ENCODE assay signal across 20 cellular contexts in the genomic region with DNA sequence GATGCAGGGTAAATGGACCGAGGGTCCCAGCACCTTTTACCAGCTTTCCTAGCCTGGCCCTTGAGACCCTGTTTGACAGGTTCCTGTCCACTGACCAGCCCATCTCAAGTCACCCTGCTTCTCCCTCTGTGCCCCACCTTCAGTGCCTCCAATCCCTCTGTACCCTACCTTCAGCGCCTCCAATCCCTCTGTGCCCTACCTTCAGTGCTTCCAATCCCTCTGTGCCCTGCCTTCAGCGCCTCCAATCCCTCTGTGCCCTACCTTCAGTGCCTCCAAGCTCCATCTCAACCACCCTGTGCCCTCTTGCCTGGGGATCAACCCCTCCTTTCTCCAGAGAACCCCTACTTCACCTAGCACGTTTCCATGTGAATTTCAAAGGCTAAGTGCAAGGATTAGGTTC. TPM values are rescaled to one million over a fixed set of nuclear protein-coding genes. Genes with fewer than 3 reads are reported as not detected.
DNase-seq lines count a peak whose midpoint lies in the region; ATAC-seq and TF ChIP-seq lines count a peak whose summit lies in the region.
"Had no signal": no experiment of that assay in that cellular context is flagged by ENCODE, and none has a peak within 500 bp of the region (broad histone marks: within the 10 kb centered on the region; RNA-seq: fewer than 3 reads in every experiment).

No MANE protein-coding gene starts in this region.

- no peak for TF ChIP-seq CTCF in activated CD8-positive, alpha-beta T cell treated with anti-CD3 and anti-CD28 coated beads for 36 hours (IDR thresholded peaks at IDR 0.05)
- no peak for TF ChIP-seq CTCF in nephron (IDR thresholded peaks at IDR 0.05; ENCODE audit: unreplicated experiment in 3 of 3)

- H3K4me3 ChIP-seq in right cardiac atrium (ENCODE audit: low read length): no peak overlapping the region

- no peak for DNase-seq in activated CD8-positive, alpha-beta T cell treated with anti-CD3 and anti-CD28 coated beads, Interleukin-2, amount 10 ng/mL, durations not matched to agents 7 days and 5 days
- no peak for DNase-seq in activated CD8-positive, alpha-beta T cell treated with anti-CD3 and anti-CD28 coated beads for 36 hours
- DNase-seq in islet precursor cell (peak; percentile 32), Kasumi-1 (lab: John Stamatoyannopoulos, UW) (no peak), NCI-H187 treated with DMSO at 0.1 percent for 48 hours (lab: John Stamatoyannopoulos, UW) (no peak), right cardiac atrium (no peak)
- DNase-seq: DMS153, DND-41, IMR-90, KG1, MM.1S, NCI-H2029 treated with DMSO at 0.1 percent for 48 hours, NCI-H510A, NCI-H69, RPMI8226, SHP77 had no signal

- H3K27ac Mint-ChIP-seq in activated CD8-positive, alpha-beta T cell treated with anti-CD3 and anti-CD28 coated beads, Interleukin-2, amount 10 ng/mL, durations not matched to agents 7 days and 5 days: peak overlapping the region; percentile 23
- H3K27ac Mint-ChIP-seq in activated CD8-positive, alpha-beta T cell treated with anti-CD3 and anti-CD28 coated beads for 36 hours: no peak overlapping the region
- peak overlapping the region; percentile 40 to 88 (median 87) for H3K27ac Mint-ChIP-seq in nephron
- H3K27ac Mint-ChIP-seq: B cell had no signal

- H3K27me3 Mint-ChIP-seq in activated CD8-positive, alpha-beta T cell treated with anti-CD3 and anti-CD28 coated beads, Interleukin-2, amount 10 ng/mL, durations not matched to agents 7 days and 5 days (ENCODE audit: low read depth): no peaks in the 10 kb centered on the region
- H3K27me3 Mint-ChIP-seq in activated CD8-positive, alpha-beta T cell treated with anti-CD3 and anti-CD28 coated beads for 36 hours: no peaks in the 10 kb centered on the region
- H3K27me3 Mint-ChIP-seq in nephron (ENCODE audit: low read depth): peaks cover 5% of the 10 kb centered on the region
- H3K27me3 Mint-ChIP-seq: B cell had no signal

- no peak overlapping the region for H3K4me3 Mint-ChIP-seq in activated CD8-positive, alpha-beta T cell treated with anti-CD3 and anti-CD28 coated beads, Interleukin-2, amount 10 ng/mL, durations not matched to agents 7 days and 5 days
- no peak overlapping the region for H3K4me3 Mint-ChIP-seq in activated CD8-positive, alpha-beta T cell treated with anti-CD3 and anti-CD28 coated beads for 36 hours
- no peak overlapping the region for H3K4me3 Mint-ChIP-seq in nephron
- H3K4me3 Mint-ChIP-seq: B cell had no signal

- POLR2A ChIA-PET in activated CD8-positive, alpha-beta T cell treated with anti-CD3 and anti-CD28 coated beads, Interleukin-2, amount 10 ng/mL, durations not matched to agents 7 days and 5 days (lab: Charles Lee): interaction anchor here (0.6 kb wide), 1 partner anchor 499 kb away, joined by 3 read pairs; no protein-coding TSS in a partner anchor
- POLR2A ChIA-PET in activated CD8-positive, alpha-beta T cell treated with anti-CD3 and anti-CD28 coated beads for 36 hours (lab: Charles Lee): no interaction called here

- intact Hi-C loops in activated CD8-positive, alpha-beta T cell treated with anti-CD3 and anti-CD28 coated beads for 36 hours (cut with micrococcal nuclease): no loop called here
- intact Hi-C loops in right cardiac atrium (cut with DNase I): no loop called here

- H3K27me3 ChIP-seq in right cardiac atrium (ENCODE audit: control insufficient read depth, insufficient read depth): no peaks in the 10 kb centered on the region

- H3K4me1 Mint-ChIP-seq in activated CD8-positive, alpha-beta T cell treated with anti-CD3 and anti-CD28 coated beads, Interleukin-2, amount 10 ng/mL, durations not matched to agents 7 days and 5 days (ENCODE audit: low read depth): peaks cover 24% of the 10 kb centered on the region
- H3K4me1 Mint-ChIP-seq in activated CD8-positive, alpha-beta T cell treated with anti-CD3 and anti-CD28 coated beads for 36 hours (ENCODE audit: low read depth): peaks cover 32% of the 10 kb centered on the region
- peaks cover 51% of the 10 kb centered on the region for H3K4me1 Mint-ChIP-seq in nephron

- no peak for ATAC-seq in activated CD8-positive, alpha-beta T cell treated with anti-CD3 and anti-CD28 coated beads, Interleukin-2, amount 10 ng/mL, durations not matched to agents 7 days and 5 days
- ATAC-seq in activated CD8-positive, alpha-beta T cell treated with anti-CD3 and anti-CD28 coated beads for 36 hours: no peak
- ATAC-seq in right cardiac atrium: no peak

- peaks cover 10% of the 10 kb centered on the region for H3K4me1 ChIP-seq in right cardiac atrium (ENCODE audit: control insufficient read depth, insufficient read depth, low read length)

- no peaks in the 10 kb centered on the region for H3K9me3 ChIP-seq in right cardiac atrium (ENCODE audit: control insufficient read depth, low read length)

- H3K9me3 Mint-ChIP-seq in activated CD8-positive, alpha-beta T cell treated with anti-CD3 and anti-CD28 coated beads, Interleukin-2, amount 10 ng/mL, durations not matched to agents 7 days and 5 days (ENCODE audit: insufficient read depth): peaks cover 6% of the 10 kb centered on the region
- peaks cover 8% of the 10 kb centered on the region for H3K9me3 Mint-ChIP-seq in activated CD8-positive, alpha-beta T cell treated with anti-CD3 and anti-CD28 coated beads for 36 hours
- peaks cover 8% of the 10 kb centered on the region for H3K9me3 Mint-ChIP-seq in nephron

- no peak overlapping the region for H3K27ac ChIP-seq in right cardiac atrium (ENCODE audit: low read length)
- H3K27ac ChIP-seq: 22Rv1, C4-2B had no signal

- 97% methylated on average over 4 of the region's 4 CpGs for WGBS in right cardiac atrium

- H3K36me3 Mint-ChIP-seq in activated CD8-positive, alpha-beta T cell treated with anti-CD3 and anti-CD28 coated beads, Interleukin-2, amount 10 ng/mL, durations not matched to agents 7 days and 5 days (ENCODE audit: low read depth): peaks cover 2% of the 10 kb centered on the region
- H3K36me3 Mint-ChIP-seq in activated CD8-positive, alpha-beta T cell treated with anti-CD3 and anti-CD28 coated beads for 36 hours (ENCODE audit: low read depth): no peaks in the 10 kb centered on the region
- H3K36me3 Mint-ChIP-seq in nephron (ENCODE audit: low read depth): no peaks in the 10 kb centered on the region

- CTCF ChIA-PET in activated CD8-positive, alpha-beta T cell treated with anti-CD3 and anti-CD28 coated beads, Interleukin-2, amount 10 ng/mL, durations not matched to agents 7 days and 5 days (lab: Charles Lee): no interaction called here
- CTCF ChIA-PET in activated CD8-positive, alpha-beta T cell treated with anti-CD3 and anti-CD28 coated beads for 36 hours (lab: Charles Lee): no interaction called here

RNA-seq across cellular contexts. Expression of a gene that starts 54.3 kb away (rescaled TPM):
- 10 to 100 TPM; 63.3 to 73.2 TPM for total RNA-seq in activated CD8-positive, alpha-beta T cell treated with anti-CD3 and anti-CD28 coated beads, Interleukin-2, amount 10 ng/mL, durations not matched to agents 7 days and 5 days
- total RNA-seq in activated CD8-positive, alpha-beta T cell treated with anti-CD3 and anti-CD28 coated beads for 36 hours: 10 to 100 TPM; 57.4 to 60.6 TPM
- 100 to 1,000 TPM in 3 of 4 donors, 10 to 100 TPM in 1; 97.4 to 132 (median 117) TPM for total RNA-seq in right cardiac atrium
- polyA plus RNA-seq in right cardiac atrium: 45.2 TPM
